ENCODE assay signal across 1 cellular context in the genomic region with DNA sequence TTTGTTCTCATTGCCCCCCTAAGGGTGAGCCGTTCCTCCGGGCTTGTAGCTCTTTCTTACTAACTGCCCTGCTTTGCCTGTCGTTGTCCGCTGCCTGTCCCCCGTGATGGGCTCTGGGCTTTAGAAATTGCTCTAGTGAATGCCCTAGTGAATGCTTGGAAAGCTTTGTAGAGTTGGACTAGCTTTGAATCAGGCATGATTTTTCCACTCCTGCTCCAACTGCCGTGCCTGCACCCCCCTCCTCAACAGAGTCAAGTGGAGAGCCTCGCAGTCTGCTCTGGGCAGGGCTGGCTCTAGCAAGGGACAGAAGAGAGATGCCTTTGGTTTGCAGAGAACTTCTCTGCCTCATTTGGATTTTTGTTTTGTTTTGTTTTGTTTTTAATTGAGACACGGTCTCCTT.
TF ChIP-seq lines count a peak whose summit lies in the region.

No MANE protein-coding gene starts in this region.

TF ChIP-seq in IMR-90, 13 proteins besides CTCF, POLR2A, EP300 and RAD21:
- TF ChIP-seq CHD1 (IDR thresholded peaks at IDR 0.05; ENCODE audit: low read depth, low read length): no peak
- no peak for TF ChIP-seq MAZ (IDR thresholded peaks at IDR 0.05; ENCODE audit: borderline replicate concordance, low read depth, low read length)
- no peak for TF ChIP-seq FOS (IDR thresholded peaks at IDR 0.05; ENCODE audit: low read depth, low read length)
- no peak for TF ChIP-seq CEBPB (IDR thresholded peaks at IDR 0.05; ENCODE audit: low read depth, low read length)
- TF ChIP-seq RFX5 (IDR thresholded peaks at IDR 0.05; ENCODE audit: low read depth, low read length): no peak
- no peak for TF ChIP-seq BHLHE40 (IDR thresholded peaks at IDR 0.05; ENCODE audit: low read depth, low read length)
- no peak for TF ChIP-seq NFE2L2 (IDR thresholded peaks at IDR 0.05; ENCODE audit: low read depth, low read length)
- TF ChIP-seq RCOR1 (IDR thresholded peaks at IDR 0.05; ENCODE audit: insufficient replicate concordance, low read length): no peak
- no peak for TF ChIP-seq SMC3 (IDR thresholded peaks at IDR 0.05; ENCODE audit: low read depth, low read length)
- TF ChIP-seq MAFK (IDR thresholded peaks at IDR 0.05; ENCODE audit: low read depth, low read length): no peak
- TF ChIP-seq MXI1 (IDR thresholded peaks at IDR 0.05; ENCODE audit: borderline replicate concordance, low read depth, low read length): no peak
- no peak for TF ChIP-seq USF2 (IDR thresholded peaks at IDR 0.05; ENCODE audit: low read depth, low read length)
- TF ChIP-seq, protein P1, sequence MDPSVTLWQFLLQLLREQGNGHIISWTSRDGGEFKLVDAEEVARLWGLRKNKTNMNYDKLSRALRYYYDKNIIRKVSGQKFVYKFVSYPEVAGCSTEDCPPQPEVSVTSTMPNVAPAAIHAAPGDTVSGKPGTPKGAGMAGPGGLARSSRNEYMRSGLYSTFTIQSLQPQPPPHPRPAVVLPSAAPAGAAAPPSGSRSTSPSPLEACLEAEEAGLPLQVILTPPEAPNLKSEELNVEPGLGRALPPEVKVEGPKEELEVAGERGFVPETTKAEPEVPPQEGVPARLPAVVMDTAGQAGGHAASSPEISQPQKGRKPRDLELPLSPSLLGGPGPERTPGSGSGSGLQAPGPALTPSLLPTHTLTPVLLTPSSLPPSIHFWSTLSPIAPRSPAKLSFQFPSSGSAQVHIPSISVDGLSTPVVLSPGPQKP (IDR thresholded peaks at IDR 0.05; ENCODE audit: borderline replicate concordance, low read depth, low read length): no peak
